In the genomic region with DNA sequence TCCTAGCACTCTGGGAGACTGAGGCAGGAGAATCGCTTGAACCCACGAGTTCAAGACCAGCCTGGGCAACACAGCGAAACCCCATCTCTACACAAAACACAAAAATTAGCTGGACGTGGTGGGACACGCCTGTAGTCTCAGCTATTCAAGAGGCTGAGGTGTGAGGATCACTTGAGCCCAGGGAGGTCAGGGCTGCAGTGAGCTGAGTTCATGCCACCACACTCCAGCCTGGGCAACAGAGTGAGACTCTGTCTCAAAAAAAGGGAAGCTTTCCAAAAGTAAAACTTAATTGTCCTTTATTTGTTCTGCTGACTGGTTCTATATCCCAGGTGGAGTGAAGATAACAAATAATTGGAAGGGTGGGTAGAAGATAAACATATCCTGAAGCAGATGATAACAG, we compare ENCODE assay signal across 24 cellular contexts.
"Had no signal": no experiment of that assay in that cellular context is flagged by ENCODE, and none has a peak within 500 bp of the region (broad histone marks: within the 10 kb centered on the region; RNA-seq: fewer than 3 reads in every experiment).

No MANE protein-coding gene starts in this region.

- DNase-seq: colonic mucosa; cortex of kidney; effector CD8-positive, alpha-beta T cell; effector memory CD8-positive, alpha-beta T cell; endodermal cell; erythroblast; foreskin keratinocyte; heart left ventricle; hypothalamus; immature natural killer cell; islet precursor cell; kidney; kidney glomerular epithelial cell; left lung; left ventricle myocardium superior; lower lobe of right lung; mesenchymal stem cell; midbrain had no signal

- H3K9me3 ChIP-seq: colonic mucosa, esophagus muscularis mucosa, gastroesophageal sphincter, heart left ventricle, left lung, lower lobe of right lung had no signal

- FAIRE-seq: endometrium, frontal cortex, kidney had no signal

- ATAC-seq: effector memory CD8-positive, alpha-beta T cell; foreskin keratinocyte; gastroesophageal sphincter; heart left ventricle; left lung; left ventricle myocardium superior; lower lobe of right lung had no signal

- H3K4me2 ChIP-seq: hepatocyte had no signal

- H3K79me2 ChIP-seq: hepatocyte had no signal

- H3K4me1 ChIP-seq: colonic mucosa, esophagus muscularis mucosa, foreskin keratinocyte, gastroesophageal sphincter, lower lobe of right lung had no signal

- H2AFZ ChIP-seq: hepatocyte had no signal

- H3K27ac ChIP-seq: colonic mucosa, epithelial cell of prostate, esophagus muscularis mucosa, foreskin keratinocyte, gastroesophageal sphincter, heart left ventricle, hepatocyte, left lung, lower lobe of right lung had no signal

- H3K36me3 ChIP-seq: colonic mucosa, esophagus muscularis mucosa, gastroesophageal sphincter, left lung, lower lobe of right lung had no signal

- H3K4me3 ChIP-seq: colonic mucosa, esophagus muscularis mucosa, gastroesophageal sphincter, heart left ventricle, hepatocyte, left lung, lower lobe of right lung had no signal

- H3K27me3 ChIP-seq: colonic mucosa, esophagus muscularis mucosa, foreskin keratinocyte, gastroesophageal sphincter, heart left ventricle, hepatocyte, left lung had no signal
